In genomic region chr14:68715032-68715924, GRCh38 we compare ENCODE assay signal across 10 cellular contexts.
DNase-seq lines count a peak whose midpoint lies in the region; ATAC-seq, FAIRE-seq and TF ChIP-seq lines count a peak whose summit lies in the region.
"Had no signal": no experiment of that assay in that cellular context is flagged by ENCODE, and none has a peak within 500 bp of the region (broad histone marks: within the 10 kb centered on the region; RNA-seq: fewer than 3 reads in every experiment).

No MANE protein-coding gene starts in this region.

- H3K27me3 Mint-ChIP-seq in CD14-positive monocyte (ENCODE audit: low read depth in 3 of 3): peaks cover 7 to 10% (median 8%) of the 10 kb centered on the region in 3 donors

- H3K27me3 ChIP-seq in GM23248 (replicated peaks; ENCODE audit: insufficient read depth) (no peaks in the 10 kb centered on the region), HepG2 (ENCODE audit: control insufficient read depth in 1 of 2, insufficient read depth in 2 of 2, low read length in 2 of 2) (no peaks in the 10 kb centered on the region)
- H3K27me3 ChIP-seq: right lobe of liver had no signal

- intact Hi-C loops in CD14-positive monocyte (cut with micrococcal nuclease): loop anchor here in 1 of 2 donors (5.0 kb wide), 1 partner anchor 33 kb away; no protein-coding TSS in a partner anchor
- intact Hi-C loops in HepG2 (cut with micrococcal nuclease; ENCODE audit: unreplicated experiment): loop anchor here (10.0 kb wide), 1 partner anchor 770 kb away; no protein-coding TSS in a partner anchor

- H3K27ac ChIP-seq in GM23248: no peak overlapping the region
- H3K27ac ChIP-seq in HepG2 (ENCODE audit: extremely low read length, insufficient read depth, low read length): no peak overlapping the region
- H3K27ac ChIP-seq: right lobe of liver had no signal

- WGBS in GM23248 (ENCODE audit: low coverage in 1 of 2, low lambda C conversion rate in 2 of 2, missing lambda C conversion rate in 2 of 2), 2 experiments: 77 to 78% methylated on average over 7 of the region's 7 CpGs
- 69% methylated on average over 7 of the region's 7 CpGs for WGBS in HepG2 (ENCODE audit: low lambda C conversion rate)

- no peaks in the 10 kb centered on the region for H3K9me2 ChIP-seq in GM23248 (ENCODE audit: insufficient read depth)

- H3K27ac Mint-ChIP-seq in CD14-positive monocyte: peak overlapping the region; percentile 58 to 90 (median 86)

- H3K4me2 ChIP-seq in GM23248 (ENCODE audit: unreplicated experiment) (no peak overlapping the region), HepG2 (ENCODE audit: low read depth, low read length) (no peak overlapping the region)

- peaks cover 42% of the 10 kb centered on the region for H3K4me1 Mint-ChIP-seq in CD14-positive monocyte

- TF ChIP-seq EP300 in HepG2 (IDR thresholded peaks at IDR 0.05; ENCODE audit: low read depth in 2 of 2, low read length in 2 of 2) (no peak), HepG2 (CRISPR knock-in tag; IDR thresholded peaks at IDR 0.05; ENCODE audit: borderline replicate concordance) (no peak)

- H3K9ac ChIP-seq in GM23248: no peak overlapping the region
- no peak overlapping the region for H3K9ac ChIP-seq in HepG2 (ENCODE audit: insufficient read depth, low read depth, low read length)

- H3K4me3 ChIP-seq in GM23248 (no peak overlapping the region), HepG2 (replicated peaks in 1 of 3; ENCODE audit: insufficient read depth in 1 of 3, low read depth in 2 of 3, low read length in 3 of 3) (no peak overlapping the region)
- H3K4me3 ChIP-seq: right lobe of liver had no signal

- in situ Hi-C loops in GM23248 (cut with MboI): no loop called here
- in situ Hi-C loops in HepG2 (cut with HindIII; ENCODE audit: extremely low pct_ligation_motif_present, low pct_unique_long_range_greater_than_20kb): no loop called here

- peaks cover 7 to 20% of the 10 kb centered on the region in 2 donors for H3K36me3 Mint-ChIP-seq in CD14-positive monocyte

- H3K9me3 Mint-ChIP-seq in CD14-positive monocyte: peaks cover 0 to 7% (median 3%) of the 10 kb centered on the region in 7 donors

- ATAC-seq in HepG2: no peak
- no peak for ATAC-seq in HG03045 (IDR thresholded peaks at IDR 0.05; ENCODE audit: unreplicated experiment)
- ATAC-seq in HG03457 (IDR thresholded peaks at IDR 0.05; ENCODE audit: unreplicated experiment): no peak

- H2AFZ ChIP-seq in GM23248: no peak overlapping the region
- H2AFZ ChIP-seq in HepG2 (ENCODE audit: low read length): no peak overlapping the region

- H3K36me3 ChIP-seq in GM23248 (ENCODE audit: low read depth): no peaks in the 10 kb centered on the region
- no peaks in the 10 kb centered on the region for H3K36me3 ChIP-seq in HepG2 (replicated peaks in 1 of 2; ENCODE audit: control insufficient read depth in 1 of 2, insufficient read depth in 2 of 2, low read length in 2 of 2)
- H3K36me3 ChIP-seq: right lobe of liver had no signal

- CTCF ChIA-PET in HepG2 (lab: Yijun Ruan, JAX; ENCODE audit: low intra/inter-chr PET ratio, low total read pairs): interaction anchor here (3.4 kb wide), 1 partner anchor 73 kb away, joined by 42 read pairs; no protein-coding TSS in a partner anchor

- TF ChIP-seq CTCF in CD14-positive monocyte (IDR thresholded peaks at IDR 0.05): peak; percentile 51
- peak; percentile 42 for TF ChIP-seq CTCF in HepG2 (CRISPR knock-in tag; IDR thresholded peaks at IDR 0.05)

- TF ChIP-seq POLR2A in HepG2 (IDR thresholded peaks at IDR 0.05; ENCODE audit: insufficient read depth in 1 of 2, low read depth in 2 of 2, low read length in 2 of 2): no peak

- FAIRE-seq in HepG2 (lab: Jason Lieb, UNC): peak; percentile 40
- FAIRE-seq: kidney had no signal

- DNase-seq in CD14-positive monocyte (ENCODE audit: low spot score) (peak; percentile 78), GM23248 (peak; percentile 54), astrocyte of the hippocampus (ENCODE audit: low read depth, low spot score) (peak; percentile 20), HepG2 (ENCODE audit: low spot score) (no peak), NCI-H187 treated with DMSO at 0.1 percent for 48 hours (lab: John Stamatoyannopoulos, UW) (no peak), NCI-H345 treated with DMSO at 0.1 percent for 48 hours (lab: John Stamatoyannopoulos, UW; ENCODE audit: unreplicated experiment) (no peak)
- DNase-seq: kidney, right lobe of liver had no signal

- POLR2A ChIA-PET in HepG2 (lab: Yijun Ruan, JAX): interaction anchor here (0.8 to 5.2 kb wide), 5 partner anchors 71 to 108 kb away, joined by 3 to 41 read pairs (median 15); partner anchors contain the start of gene ZFP36L1

- H3K9me3 ChIP-seq in GM23248 (ENCODE audit: low read depth) (no peaks in the 10 kb centered on the region), HepG2 (ENCODE audit: low read length) (no peaks in the 10 kb centered on the region)
- H3K9me3 ChIP-seq: right lobe of liver had no signal

- TF ChIP-seq RAD21 in HepG2 (CRISPR knock-in tag; IDR thresholded peaks at IDR 0.05): no peak

- no peaks in the 10 kb centered on the region for H3K79me2 ChIP-seq in GM23248 (ENCODE audit: insufficient read depth)
- no peaks in the 10 kb centered on the region for H3K79me2 ChIP-seq in HepG2 (ENCODE audit: insufficient read depth, low read length)

- H3K4me3 Mint-ChIP-seq in CD14-positive monocyte: no peak overlapping the region

- H4K20me1 ChIP-seq in GM23248 (ENCODE audit: insufficient read depth): no peaks in the 10 kb centered on the region
- no peaks in the 10 kb centered on the region for H4K20me1 ChIP-seq in HepG2 (ENCODE audit: insufficient read depth, low read length)

- H3K4me1 ChIP-seq in GM23248 (ENCODE audit: insufficient read depth) (no peaks in the 10 kb centered on the region; the same call in 1 of the 2 replicates), HepG2 (ENCODE audit: insufficient read depth, low read length) (peaks cover 66% of the 10 kb centered on the region)

- BruUV-seq in HepG2 (replicated peaks; lab: Mats Ljungman, UMichigan): no TSS peak

- no peaks in the 10 kb centered on the region for H3F3A ChIP-seq in GM23248 (ENCODE audit: insufficient read depth)

TF ChIP-seq in HepG2, 621 proteins besides CTCF, POLR2A, EP300 and RAD21 (continues in another document):
- TF ChIP-seq, protein P1, sequence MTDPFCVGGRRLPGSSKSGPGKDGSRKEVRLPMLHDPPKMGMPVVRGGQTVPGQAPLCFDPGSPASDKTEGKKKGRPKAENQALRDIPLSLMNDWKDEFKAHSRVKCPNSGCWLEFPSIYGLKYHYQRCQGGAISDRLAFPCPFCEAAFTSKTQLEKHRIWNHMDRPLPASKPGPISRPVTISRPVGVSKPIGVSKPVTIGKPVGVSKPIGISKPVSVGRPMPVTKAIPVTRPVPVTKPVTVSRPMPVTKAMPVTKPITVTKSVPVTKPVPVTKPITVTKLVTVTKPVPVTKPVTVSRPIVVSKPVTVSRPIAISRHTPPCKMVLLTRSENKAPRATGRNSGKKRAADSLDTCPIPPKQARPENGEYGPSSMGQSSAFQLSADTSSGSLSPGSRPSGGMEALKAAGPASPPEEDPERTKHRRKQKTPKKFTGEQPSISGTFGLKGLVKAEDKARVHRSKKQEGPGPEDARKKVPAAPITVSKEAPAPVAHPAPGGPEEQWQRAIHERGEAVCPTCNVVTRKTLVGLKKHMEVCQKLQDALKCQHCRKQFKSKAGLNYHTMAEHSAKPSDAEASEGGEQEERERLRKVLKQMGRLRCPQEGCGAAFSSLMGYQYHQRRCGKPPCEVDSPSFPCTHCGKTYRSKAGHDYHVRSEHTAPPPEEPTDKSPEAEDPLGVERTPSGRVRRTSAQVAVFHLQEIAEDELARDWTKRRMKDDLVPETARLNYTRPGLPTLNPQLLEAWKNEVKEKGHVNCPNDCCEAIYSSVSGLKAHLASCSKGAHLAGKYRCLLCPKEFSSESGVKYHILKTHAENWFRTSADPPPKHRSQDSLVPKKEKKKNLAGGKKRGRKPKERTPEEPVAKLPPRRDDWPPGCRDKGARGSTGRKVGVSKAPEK (CRISPR knock-in tag; IDR thresholded peaks at IDR 0.05; ENCODE audit: borderline replicate concordance): no peak
- TF ChIP-seq ZNF30 (CRISPR knock-in tag; IDR thresholded peaks at IDR 0.05) (no peak), PAX8 (CRISPR knock-in tag; IDR thresholded peaks at IDR 0.05; ENCODE audit: borderline replicate concordance) (no peak), SIX1 (CRISPR knock-in tag; IDR thresholded peaks at IDR 0.05; ENCODE audit: borderline replicate concordance) (no peak), ZNF780A (CRISPR knock-in tag; IDR thresholded peaks at IDR 0.05) (no peak), ZNF329 (CRISPR knock-in tag; IDR thresholded peaks at IDR 0.05; ENCODE audit: low read depth) (no peak), ZNF777 (CRISPR knock-in tag; IDR thresholded peaks at IDR 0.05) (no peak), ZNF781 (CRISPR knock-in tag; IDR thresholded peaks at IDR 0.05; ENCODE audit: borderline replicate concordance, not compliant biosample characterization) (no peak), NCOA1 (CRISPR knock-in tag; IDR thresholded peaks at IDR 0.05) (no peak), STAG1 (CRISPR knock-in tag; IDR thresholded peaks at IDR 0.05) (peak; percentile 41), DNMT1 (CRISPR knock-in tag; IDR thresholded peaks at IDR 0.05) (no peak), KDM3A (CRISPR knock-in tag; IDR thresholded peaks at IDR 0.05; ENCODE audit: low read depth) (no peak), ZNF629 (CRISPR knock-in tag; conservative IDR thresholded peaks at IDR 0.05) (peak; percentile 90), ETV5 (CRISPR knock-in tag; IDR thresholded peaks at IDR 0.05; ENCODE audit: borderline replicate concordance) (no peak), ARHGAP35 (CRISPR knock-in tag; IDR thresholded peaks at IDR 0.05; ENCODE audit: borderline replicate concordance) (no peak)
- TF ChIP-seq, protein P2, sequence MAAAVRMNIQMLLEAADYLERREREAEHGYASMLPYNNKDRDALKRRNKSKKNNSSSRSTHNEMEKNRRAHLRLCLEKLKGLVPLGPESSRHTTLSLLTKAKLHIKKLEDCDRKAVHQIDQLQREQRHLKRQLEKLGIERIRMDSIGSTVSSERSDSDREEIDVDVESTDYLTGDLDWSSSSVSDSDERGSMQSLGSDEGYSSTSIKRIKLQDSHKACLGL (CRISPR knock-in tag; IDR thresholded peaks at IDR 0.05): no peak

Comparison
In these comparisons a context has a peak if more than half of its experiments do, and no peak if none do; other contexts are left out.
1. DNase-seq: peak in CD14-positive monocyte (single experiment), GM23248 (single experiment) and astrocyte of the hippocampus (single experiment); none in HepG2 (single experiment), NCI-H187 treated with DMSO at 0.1 percent for 48 hours (single experiment) and NCI-H345 treated with DMSO at 0.1 percent for 48 hours (single experiment).